ENCODE assay signal across 23 cellular contexts in genomic region chr12:56037161-56037560, GRCh38. TPM values are rescaled to one million over a fixed set of nuclear protein-coding genes. Genes with fewer than 3 reads are reported as not detected.
A peak's percentile ranks its signal among the peaks of the same experiment; 100 is the strongest.
DNase-seq lines count a peak whose midpoint lies in the region; ATAC-seq and TF ChIP-seq lines count a peak whose summit lies in the region.
"Had no signal": no experiment of that assay in that cellular context is flagged by ENCODE, and none has a peak within 500 bp of the region (broad histone marks: within the 10 kb centered on the region; RNA-seq: fewer than 3 reads in every experiment).

No MANE protein-coding gene starts in this region.

- H3K27ac ChIP-seq in BLaER1 treated with 17β-estradiol and CSF1 and Interleukin-3, amounts not matched to agents 10 nM and 100 nM = no peak overlapping the region
- H3K27ac ChIP-seq: breast epithelium, coronary artery, ovary, suprapubic skin had no signal

- H3K36me3 Mint-ChIP-seq in activated CD4-positive, alpha-beta T cell treated with anti-CD3 and anti-CD28 coated beads, Interleukin-2, amount 10 ng/mL, durations not matched to agents 24 days and 14 days (ENCODE audit: low read depth) = peaks cover 51% of the 10 kb centered on the region
- H3K36me3 Mint-ChIP-seq in T-cell = peaks cover 31% of the 10 kb centered on the region

- no peak for ATAC-seq in T-cell (replicated peaks in 1 of 4)
- ATAC-seq in HG03460 (IDR thresholded peaks at IDR 0.05; ENCODE audit: unreplicated experiment) = no peak
- ATAC-seq: naive thymus-derived CD8-positive, alpha-beta T cell; SK-N-SH treated with all-trans-retinoic acid at 6 μM for 48 hours had no signal

- H4K20me1 ChIP-seq in BLaER1 treated with 17β-estradiol and CSF1 and Interleukin-3, amounts not matched to agents 10 nM and 100 nM = peaks cover 0 to 2% (median 0%) of the 10 kb centered on the region in 11 experiments; a peak in 5 of 22 replicates

- peak overlapping the region in 7 of 11 experiments; percentile 9 to 45 (median 21); a peak in 4 of 22 replicates for H3K9ac ChIP-seq in BLaER1 treated with 17β-estradiol and CSF1 and Interleukin-3, amounts not matched to agents 10 nM and 100 nM

- no peak for DNase-seq in activated CD4-positive, alpha-beta T cell treated with anti-CD3 and anti-CD28 coated beads, Interleukin-2, amount 10 ng/mL, durations not matched to agents 24 days and 14 days
- no peak for DNase-seq in activated CD4-positive, alpha-beta T cell treated with anti-CD3 and anti-CD28 coated beads, Interleukin-2, amount 50 U/mL, for 1 hour
- DNase-seq in T-cell = no peak
- peak; percentile 21 for DNase-seq in choroid plexus epithelial cell (ENCODE audit: low read depth)
- DNase-seq in H7 = no peak
- no peak for DNase-seq in HCEC 1CT
- DNase-seq: activated CD8-positive, alpha-beta memory T cell treated with anti-CD3 and anti-CD28 coated beads for 24 hours; amniotic stem cell; islet precursor cell; MV-4-11; naive thymus-derived CD8-positive, alpha-beta T cell; NCI-H1930; NCI-H69; ovary; retina; RPMI8226 had no signal

- H3K27me3 Mint-ChIP-seq in activated CD4-positive, alpha-beta T cell treated with anti-CD3 and anti-CD28 coated beads, Interleukin-2, amount 10 ng/mL, durations not matched to agents 24 days and 14 days = no peaks in the 10 kb centered on the region
- no peaks in the 10 kb centered on the region for H3K27me3 Mint-ChIP-seq in T-cell
- H3K27me3 Mint-ChIP-seq: naive thymus-derived CD8-positive, alpha-beta T cell had no signal

- H3K4me2 ChIP-seq in BLaER1 treated with 17β-estradiol and CSF1 and Interleukin-3, amounts not matched to agents 10 nM and 100 nM = no peak overlapping the region

- no peaks in the 10 kb centered on the region for H3K9me3 Mint-ChIP-seq in activated CD4-positive, alpha-beta T cell treated with anti-CD3 and anti-CD28 coated beads, Interleukin-2, amount 10 ng/mL, durations not matched to agents 24 days and 14 days
- H3K9me3 Mint-ChIP-seq in T-cell = no peaks in the 10 kb centered on the region
- H3K9me3 Mint-ChIP-seq: mesothelial cell of epicardium; naive thymus-derived CD8-positive, alpha-beta T cell had no signal

- intact Hi-C loops in activated CD4-positive, alpha-beta T cell treated with anti-CD3 and anti-CD28 coated beads, Interleukin-2, amount 10 ng/mL, durations not matched to agents 24 days and 14 days (cut with micrococcal nuclease) = no loop called here

- no peaks in the 10 kb centered on the region for H3K9me3 ChIP-seq in BLaER1 treated with 17β-estradiol and CSF1 and Interleukin-3, amounts not matched to agents 10 nM and 100 nM (replicated peaks in 1 of 11)
- H3K9me3 ChIP-seq: breast epithelium, ovary, suprapubic skin had no signal

- H3K27ac Mint-ChIP-seq in activated CD4-positive, alpha-beta T cell treated with anti-CD3 and anti-CD28 coated beads, Interleukin-2, amount 10 ng/mL, durations not matched to agents 24 days and 14 days = peak overlapping the region; percentile 38
- H3K27ac Mint-ChIP-seq in T-cell = peak overlapping the region; percentile 75 to 80
- H3K27ac Mint-ChIP-seq: mesothelial cell of epicardium had no signal

- H3K4me1 ChIP-seq in BLaER1 treated with 17β-estradiol and CSF1 and Interleukin-3, amounts not matched to agents 10 nM and 100 nM = peaks cover 6 to 12% (median 8%) of the 10 kb centered on the region in 10 experiments; a peak in 19 of 20 replicates
- H3K4me1 ChIP-seq: breast epithelium had no signal

- no peak overlapping the region for H3K4me3 Mint-ChIP-seq in activated CD4-positive, alpha-beta T cell treated with anti-CD3 and anti-CD28 coated beads, Interleukin-2, amount 10 ng/mL, durations not matched to agents 24 days and 14 days
- no peak overlapping the region for H3K4me3 Mint-ChIP-seq in T-cell
- H3K4me3 Mint-ChIP-seq: mesothelial cell of epicardium had no signal

- H3K4me1 Mint-ChIP-seq in activated CD4-positive, alpha-beta T cell treated with anti-CD3 and anti-CD28 coated beads, Interleukin-2, amount 10 ng/mL, durations not matched to agents 24 days and 14 days = peaks cover 43% of the 10 kb centered on the region
- peaks cover 26 to 38% (median 36%) of the 10 kb centered on the region in 3 donors for H3K4me1 Mint-ChIP-seq in T-cell

- POLR2A ChIA-PET in T-cell (lab: Charles Lee) = interaction anchor here (0.6 kb wide), 3 partner anchors 47 to 202 kb away, joined by 3 to 4 read pairs (median 3); no protein-coding TSS in a partner anchor

- H3K27me3 ChIP-seq in BLaER1 treated with 17β-estradiol and CSF1 and Interleukin-3, amounts not matched to agents 10 nM and 100 nM = no peaks in the 10 kb centered on the region
- no peaks in the 10 kb centered on the region for H3K27me3 ChIP-seq in H7 (ENCODE audit: control insufficient read depth, insufficient read depth, low read length)
- H3K27me3 ChIP-seq: breast epithelium, ovary, suprapubic skin had no signal

- peaks cover 38 to 66% (median 51%) of the 10 kb centered on the region in 11 experiments for H3K36me3 ChIP-seq in BLaER1 treated with 17β-estradiol and CSF1 and Interleukin-3, amounts not matched to agents 10 nM and 100 nM
- peaks cover 18% of the 10 kb centered on the region for H3K36me3 ChIP-seq in H7 (replicated peaks; ENCODE audit: control insufficient read depth, insufficient read depth, low read length)
- H3K36me3 ChIP-seq: breast epithelium, ovary had no signal

- no peak for TF ChIP-seq CTCF in choroid plexus epithelial cell (conservative IDR thresholded peaks at IDR 0.05; ENCODE audit: low read depth, low read length)

- H3K4me3 ChIP-seq in BLaER1 treated with 17β-estradiol and CSF1 and Interleukin-3, amounts not matched to agents 10 nM and 100 nM = no peak overlapping the region
- H3K4me3 ChIP-seq in choroid plexus epithelial cell (ENCODE audit: low read depth, low read length) (no peak overlapping the region), H7 (ENCODE audit: insufficient read depth, low read depth, low read length) (no peak overlapping the region)
- H3K4me3 ChIP-seq: breast epithelium, coronary artery, ovary, suprapubic skin had no signal

- CTCF ChIA-PET in T-cell (lab: Charles Lee) = interaction anchor here (0.5 to 1.0 kb wide), 2 partner anchors 43 to 422 kb away, joined by 3 to 8 read pairs; no protein-coding TSS in a partner anchor

RNA-seq across cellular contexts. Expression of gene RPS26, which starts 4.6 kb away (rescaled TPM):
- 40.5 and 46.3 TPM in 2 replicates for total RNA-seq in activated CD4-positive, alpha-beta T cell treated with anti-CD3 and anti-CD28 coated beads, Interleukin-2, amount 10 ng/mL, durations not matched to agents 24 days and 14 days
- total RNA-seq in T-cell = 100 to 1,000 TPM in 1 of 5 donors, 10 to 100 TPM in 4; 30.3 to 141 (median 49.9) TPM
- total RNA-seq in H7 (2014; rRNA removed; shearing (Covaris generic)) = 830 and 1,197 TPM in 2 replicates

RNA-seq across cellular contexts. Expression of gene IKZF4, which starts 16.3 kb away (rescaled TPM):
- 24.3 and 26.1 TPM in 2 replicates for total RNA-seq in activated CD4-positive, alpha-beta T cell treated with anti-CD3 and anti-CD28 coated beads, Interleukin-2, amount 10 ng/mL, durations not matched to agents 24 days and 14 days
- 10 to 100 TPM in 3 of 5 donors, 1 to 10 TPM in 2; 6.1 to 14.9 (median 13.2) TPM for total RNA-seq in T-cell
- total RNA-seq in H7 (2014; rRNA removed; shearing (Covaris generic)) = 1.5 and 3.7 TPM in 2 replicates

RNA-seq across cellular contexts. Expression of gene SUOX, which starts 40.1 kb away (rescaled TPM):
- 9.3 and 10.2 TPM in 2 replicates for total RNA-seq in activated CD4-positive, alpha-beta T cell treated with anti-CD3 and anti-CD28 coated beads, Interleukin-2, amount 10 ng/mL, durations not matched to agents 24 days and 14 days
- total RNA-seq in T-cell = 1 to 10 TPM; 2.6 to 7.3 (median 3.2) TPM
- 24.0 and 27.2 TPM in 2 replicates for total RNA-seq in H7 (2014; rRNA removed; shearing (Covaris generic))

RNA-seq across cellular contexts. Expression of gene ERBB3, which starts 42.8 kb away (rescaled TPM):
- 0.14 and 0.57 TPM in 2 replicates for total RNA-seq in activated CD4-positive, alpha-beta T cell treated with anti-CD3 and anti-CD28 coated beads, Interleukin-2, amount 10 ng/mL, durations not matched to agents 24 days and 14 days
- total RNA-seq in T-cell = 10 to 100 TPM in 1 of 5 donors, 1 to 10 TPM in 3, under 1 TPM in 1; 0.93 to 24.0 (median 8.2) TPM
- 32.4 and 39.8 TPM in 2 replicates for total RNA-seq in H7 (2014; rRNA removed; shearing (Covaris generic))
